ENCODE assay signal across 9 cellular contexts in the genomic region with DNA sequence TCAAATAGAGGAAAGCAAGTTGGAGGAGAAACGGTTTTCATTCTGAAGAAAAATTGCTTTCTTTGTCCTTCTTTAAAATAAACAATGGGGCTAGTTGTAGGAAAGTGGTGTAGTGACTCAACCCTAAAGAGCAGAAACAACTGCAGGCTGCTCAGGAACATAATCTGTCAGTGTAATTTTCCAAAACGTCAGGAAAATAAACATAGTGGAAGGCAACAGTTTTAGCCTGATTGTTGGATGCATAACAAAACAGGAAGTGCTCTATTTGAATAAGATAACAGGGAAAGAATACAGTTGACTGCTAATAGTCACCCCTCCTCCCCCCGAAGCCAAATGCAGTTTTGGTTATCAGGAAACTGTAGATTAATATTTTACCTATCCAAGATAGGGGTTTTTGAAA.
DNase-seq lines count a peak whose midpoint lies in the region; ATAC-seq and TF ChIP-seq lines count a peak whose summit lies in the region.
"Had no signal": no experiment of that assay in that cellular context is flagged by ENCODE, and none has a peak within 500 bp of the region (broad histone marks: within the 10 kb centered on the region; RNA-seq: fewer than 3 reads in every experiment).

No MANE protein-coding gene starts in this region.

- no peak for ATAC-seq in HG03095 (IDR thresholded peaks at IDR 0.05; ENCODE audit: unreplicated experiment)
- no peak for ATAC-seq in HG02588 (IDR thresholded peaks at IDR 0.05; ENCODE audit: unreplicated experiment)
- ATAC-seq: sciatic nerve had no signal

- DNase-seq in ELR (ENCODE audit: low read depth) (peak; percentile 48), NCI-H2196 treated with DMSO at 0.1 percent for 48 hours (lab: John Stamatoyannopoulos, UW; ENCODE audit: unreplicated experiment) (peak; percentile 62), dermis microvascular lymphatic vessel endothelial cell (ENCODE audit: low read depth in 2 of 2) (peak; percentile 88 to 91), SHP77 treated with DMSO at 0.1 percent for 48 hours (lab: John Stamatoyannopoulos, UW) (no peak)
- DNase-seq in activated CD4-positive, CD25-positive, alpha-beta regulatory T cell (lab: John Stamatoyannopoulos, UW): no peak

- no peaks in the 10 kb centered on the region for H3K9me3 Mint-ChIP-seq in nephron

- no peaks in the 10 kb centered on the region for H3K27me3 Mint-ChIP-seq in nephron (ENCODE audit: low read depth)

- peaks cover 29% of the 10 kb centered on the region for H3K4me1 Mint-ChIP-seq in nephron

- no peak overlapping the region for H3K4me3 Mint-ChIP-seq in nephron

- peak overlapping the region; percentile 66 to 82 (median 80) for H3K27ac Mint-ChIP-seq in nephron

- H3K36me3 Mint-ChIP-seq in nephron (ENCODE audit: low read depth): no peaks in the 10 kb centered on the region

- no peak for TF ChIP-seq CTCF in nephron (IDR thresholded peaks at IDR 0.05; ENCODE audit: unreplicated experiment in 3 of 3)

Comparison
In these comparisons a context has a peak if more than half of its experiments do, and no peak if none do; other contexts are left out.
1. DNase-seq: peak in ELR (single experiment), NCI-H2196 treated with DMSO at 0.1 percent for 48 hours (single experiment) and dermis microvascular lymphatic vessel endothelial cell (2 of 2); none in activated CD4-positive, CD25-positive, alpha-beta regulatory T cell (0 of 4) and SHP77 treated with DMSO at 0.1 percent for 48 hours (single experiment).